In the genomic region with DNA sequence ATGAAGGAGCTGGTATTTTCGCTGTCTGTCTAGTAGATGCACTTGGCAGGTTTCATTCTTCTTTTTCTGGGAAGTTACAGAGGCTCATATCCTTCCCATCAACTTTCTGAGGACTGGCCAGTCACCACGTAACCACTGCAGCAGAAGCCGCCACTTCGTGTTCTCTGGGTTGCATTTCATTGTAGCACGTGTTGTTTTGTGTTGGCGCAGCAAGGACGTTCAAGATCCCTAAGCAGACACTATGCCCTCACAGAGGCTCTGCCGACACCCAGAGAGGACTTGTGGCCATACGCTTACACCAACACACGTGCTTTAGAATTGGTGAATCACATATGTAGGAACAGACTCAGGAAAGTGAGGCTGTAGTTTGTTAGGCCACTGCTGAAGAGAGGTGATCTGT, we compare ENCODE assay signal across 1 cellular context.
TF ChIP-seq lines count a peak whose summit lies in the region.

No MANE protein-coding gene starts in this region.

TF ChIP-seq in IMR-90, 13 proteins besides CTCF, POLR2A, EP300 and RAD21 (continued from another document):
- TF ChIP-seq, protein P1, sequence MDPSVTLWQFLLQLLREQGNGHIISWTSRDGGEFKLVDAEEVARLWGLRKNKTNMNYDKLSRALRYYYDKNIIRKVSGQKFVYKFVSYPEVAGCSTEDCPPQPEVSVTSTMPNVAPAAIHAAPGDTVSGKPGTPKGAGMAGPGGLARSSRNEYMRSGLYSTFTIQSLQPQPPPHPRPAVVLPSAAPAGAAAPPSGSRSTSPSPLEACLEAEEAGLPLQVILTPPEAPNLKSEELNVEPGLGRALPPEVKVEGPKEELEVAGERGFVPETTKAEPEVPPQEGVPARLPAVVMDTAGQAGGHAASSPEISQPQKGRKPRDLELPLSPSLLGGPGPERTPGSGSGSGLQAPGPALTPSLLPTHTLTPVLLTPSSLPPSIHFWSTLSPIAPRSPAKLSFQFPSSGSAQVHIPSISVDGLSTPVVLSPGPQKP (IDR thresholded peaks at IDR 0.05; ENCODE audit: borderline replicate concordance, low read depth, low read length), result no peak
- TF ChIP-seq CHD1 (IDR thresholded peaks at IDR 0.05; ENCODE audit: low read depth, low read length) (no peak), RFX5 (IDR thresholded peaks at IDR 0.05; ENCODE audit: low read depth, low read length) (no peak), BHLHE40 (IDR thresholded peaks at IDR 0.05; ENCODE audit: low read depth, low read length) (no peak)
- TF ChIP-seq, protein P2, sequence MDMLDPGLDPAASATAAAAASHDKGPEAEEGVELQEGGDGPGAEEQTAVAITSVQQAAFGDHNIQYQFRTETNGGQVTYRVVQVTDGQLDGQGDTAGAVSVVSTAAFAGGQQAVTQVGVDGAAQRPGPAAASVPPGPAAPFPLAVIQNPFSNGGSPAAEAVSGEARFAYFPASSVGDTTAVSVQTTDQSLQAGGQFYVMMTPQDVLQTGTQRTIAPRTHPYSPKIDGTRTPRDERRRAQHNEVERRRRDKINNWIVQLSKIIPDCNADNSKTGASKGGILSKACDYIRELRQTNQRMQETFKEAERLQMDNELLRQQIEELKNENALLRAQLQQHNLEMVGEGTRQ (IDR thresholded peaks at IDR 0.05; ENCODE audit: low read depth, low read length), result no peak
